27 cellular contexts compared by ENCODE assay signal in the genomic region with DNA sequence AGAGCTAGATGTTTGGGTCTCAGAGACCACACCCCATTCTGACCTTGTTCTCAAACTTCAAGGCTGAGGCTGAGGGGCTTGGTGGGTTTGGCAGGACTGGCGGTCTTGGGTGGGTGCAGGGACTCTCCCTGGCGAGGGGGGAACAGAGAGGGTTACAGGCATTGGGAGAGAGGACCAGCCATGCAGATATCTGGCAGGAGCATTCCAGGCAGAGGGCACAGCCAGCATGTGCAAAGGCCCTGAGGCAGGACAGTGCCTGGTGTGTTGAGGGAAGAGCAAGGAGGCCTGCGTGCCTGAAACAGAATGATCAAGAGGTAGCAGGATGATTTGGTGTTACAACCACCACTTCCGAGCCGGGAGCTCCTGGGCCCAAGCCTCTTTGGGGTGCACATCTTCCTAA. TPM values are rescaled to one million over a fixed set of nuclear protein-coding genes. Genes with fewer than 3 reads are reported as not detected.
"Had no signal": no experiment of that assay in that cellular context is flagged by ENCODE, and none has a peak within 500 bp of the region (broad histone marks: within the 10 kb centered on the region; RNA-seq: fewer than 3 reads in every experiment).

No MANE protein-coding gene starts in this region.

- H3K9me3 Mint-ChIP-seq: activated naive CD4-positive, alpha-beta T cell treated with anti-CD3 and anti-CD28 coated beads, Interleukin-2, amount 50 U/mL, for 24 hours; mesothelial cell of epicardium; naive thymus-derived CD8-positive, alpha-beta T cell; stimulated activated naive CD8-positive, alpha-beta T cell treated with anti-CD3 and anti-CD28 coated beads, Interleukin-15, amount 100 ng/mL, for 72 hours; T-helper 2 cell treated with Interferon-gamma antibody and Interleukin-4, amounts not matched to agents 5 μg/mL and 100 μg/mL, for 36 hours had no signal

- H3K4me3 ChIP-seq: adrenal gland, ascending aorta, colonic mucosa, esophagus squamous epithelium, gastrocnemius medialis, prostate gland, tibial artery had no signal

- H3K27ac Mint-ChIP-seq: activated naive CD4-positive, alpha-beta T cell treated with anti-CD3 and anti-CD28 coated beads, Interleukin-2, amount 50 U/mL, for 24 hours; mesothelial cell of epicardium; stimulated activated naive CD8-positive, alpha-beta T cell treated with anti-CD3 and anti-CD28 coated beads, Interleukin-15, amount 100 ng/mL, for 72 hours; T-helper 2 cell treated with Interferon-gamma antibody and Interleukin-4, amounts not matched to agents 5 μg/mL and 100 μg/mL, for 36 hours had no signal

- H3K36me3 ChIP-seq: adrenal gland, ascending aorta, brain microvascular endothelial cell, colonic mucosa, esophagus squamous epithelium, gastrocnemius medialis, prostate gland, tibial artery had no signal

- DNase-seq: activated CD4-positive, alpha-beta T cell treated with anti-CD3 and anti-CD28 coated beads for 1 hour; activated CD4-positive, alpha-beta T cell treated with anti-CD3 and anti-CD28 coated beads, Interleukin-2, amount 50 U/mL, for 4 hours; activated effector memory CD4-positive, alpha-beta T cell treated with anti-CD3 and anti-CD28 coated beads, Interleukin-2, amount 50 U/mL, for 16 hours; activated T-cell treated with anti-CD3 and anti-CD28 coated beads for 4 hours; adrenal gland; brain microvascular endothelial cell; central memory CD4-positive, alpha-beta T cell; colonic mucosa; esophagus squamous epithelium; gastrocnemius medialis; head of caudate nucleus; hypothalamus; left ventricle myocardium superior; mammary epithelial cell; naive thymus-derived CD8-positive, alpha-beta T cell; stimulated activated CD4-positive, alpha-beta T cell treated with anti-CD3 and anti-CD28 coated beads, Interleukin-12 subunit alpha, Interleukin-12 subunit beta, amount 100 ng/mL, for 4 hours; stimulated activated naive CD8-positive, alpha-beta T cell treated with anti-CD3 and anti-CD28 coated beads, Interleukin-15, amount 100 ng/mL, for 72 hours; tibial artery had no signal

- H3K27ac ChIP-seq: adrenal gland, ascending aorta, brain microvascular endothelial cell, colonic mucosa, esophagus squamous epithelium, gastrocnemius medialis, prostate gland, tibial artery had no signal

- H3K4me3 Mint-ChIP-seq: activated naive CD4-positive, alpha-beta T cell treated with anti-CD3 and anti-CD28 coated beads, Interleukin-2, amount 50 U/mL, for 24 hours; mesothelial cell of epicardium; stimulated activated naive CD8-positive, alpha-beta T cell treated with anti-CD3 and anti-CD28 coated beads, Interleukin-15, amount 100 ng/mL, for 72 hours had no signal

- H3K4me1 ChIP-seq: adrenal gland, ascending aorta, colonic mucosa, gastrocnemius medialis, prostate gland had no signal

- FAIRE-seq: islet of Langerhans, TTC549, urothelium cell line had no signal

- H3K36me3 Mint-ChIP-seq: activated naive CD4-positive, alpha-beta T cell treated with anti-CD3 and anti-CD28 coated beads, Interleukin-2, amount 50 U/mL, for 24 hours; mesothelial cell of epicardium; naive thymus-derived CD8-positive, alpha-beta T cell had no signal

- H3K27me3 Mint-ChIP-seq: activated naive CD4-positive, alpha-beta T cell treated with anti-CD3 and anti-CD28 coated beads, Interleukin-2, amount 50 U/mL, for 24 hours; naive thymus-derived CD8-positive, alpha-beta T cell had no signal

- ATAC-seq: gastrocnemius medialis; left ventricle myocardium superior; naive thymus-derived CD8-positive, alpha-beta T cell; stimulated activated naive CD8-positive, alpha-beta T cell treated with anti-CD3 and anti-CD28 coated beads, Interleukin-15, amount 100 ng/mL, for 72 hours had no signal

- H3K9me3 ChIP-seq: adrenal gland, ascending aorta, colonic mucosa, esophagus squamous epithelium, gastrocnemius medialis, prostate gland, tibial artery had no signal

- H3K4me1 Mint-ChIP-seq: mesothelial cell of epicardium had no signal

- H3K27me3 ChIP-seq: ascending aorta, brain microvascular endothelial cell, colonic mucosa, gastrocnemius medialis had no signal

RNA-seq across cellular contexts. Expression of a gene that starts 27.4 kb away (rescaled TPM):
- total RNA-seq: adrenal gland; ascending aorta; colonic mucosa; esophagus squamous epithelium; gastrocnemius medialis; left ventricle myocardium superior; mammary epithelial cell; mesothelial cell of epicardium; naive thymus-derived CD8-positive, alpha-beta T cell; osteocyte; prostate gland had no signal
- polyA plus RNA-seq: adrenal gland; mammary epithelial cell; naive thymus-derived CD8-positive, alpha-beta T cell had no signal

RNA-seq across cellular contexts. Expression of a gene that starts 40.7 kb away (rescaled TPM):
- total RNA-seq: adrenal gland; ascending aorta; colonic mucosa; esophagus squamous epithelium; gastrocnemius medialis; left ventricle myocardium superior; mammary epithelial cell; mesothelial cell of epicardium; naive thymus-derived CD8-positive, alpha-beta T cell; osteocyte had no signal
- polyA plus RNA-seq: adrenal gland; mammary epithelial cell; naive thymus-derived CD8-positive, alpha-beta T cell had no signal

RNA-seq across cellular contexts. Expression of a gene that starts 47.4 kb away (rescaled TPM):
- polyA plus RNA-seq: mammary epithelial cell had no signal
